Comparison of ENCODE assay signal across 1 cellular context in the genomic region with DNA sequence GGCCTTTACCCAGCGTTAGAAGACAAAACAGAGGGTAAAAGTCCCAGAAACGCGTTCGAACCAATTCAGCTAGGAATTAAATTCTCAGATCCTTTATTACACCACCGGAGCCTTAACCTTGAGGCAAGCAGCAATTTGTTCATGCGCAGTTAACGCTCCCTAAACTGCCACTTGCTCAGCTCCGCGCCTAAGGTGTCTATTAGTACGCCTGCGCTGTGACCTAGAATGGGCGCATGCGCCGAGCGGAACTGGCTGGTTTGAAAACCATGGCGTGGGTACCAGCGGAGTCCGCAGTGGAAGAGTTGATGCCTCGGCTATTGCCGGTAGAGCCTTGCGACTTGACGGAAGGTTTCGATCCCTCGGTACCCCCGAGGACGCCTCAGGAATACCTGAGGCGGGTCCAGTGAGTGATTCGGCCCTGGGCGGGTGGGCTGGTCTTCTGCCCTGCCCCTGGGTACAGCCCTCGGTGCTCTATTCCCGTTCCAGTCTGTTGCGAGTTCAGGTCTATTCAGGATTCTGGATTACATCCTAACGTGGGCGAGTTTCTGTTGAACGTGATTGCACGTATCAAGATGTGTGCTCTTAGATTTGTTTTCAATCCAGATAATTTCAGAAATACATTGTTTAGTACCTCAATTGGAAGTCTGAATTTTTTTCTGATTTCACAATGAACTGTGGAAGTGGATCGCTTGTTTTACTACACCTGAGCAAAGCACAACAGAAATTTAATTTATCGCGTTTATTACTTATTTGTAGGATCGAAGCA.
TF ChIP-seq lines count a peak whose summit lies in the region.

A gene with protein sequence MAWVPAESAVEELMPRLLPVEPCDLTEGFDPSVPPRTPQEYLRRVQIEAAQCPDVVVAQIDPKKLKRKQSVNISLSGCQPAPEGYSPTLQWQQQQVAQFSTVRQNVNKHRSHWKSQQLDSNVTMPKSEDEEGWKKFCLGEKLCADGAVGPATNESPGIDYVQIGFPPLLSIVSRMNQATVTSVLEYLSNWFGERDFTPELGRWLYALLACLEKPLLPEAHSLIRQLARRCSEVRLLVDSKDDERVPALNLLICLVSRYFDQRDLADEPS (plus strand): TSS at position 251 of the 766 bp plus-strand sequence. CDS start 16 bp downstream, at position 267.

TF ChIP-seq in GM12878, 131 proteins besides CTCF, POLR2A, EP300 and RAD21 (continued from another document):
- TF ChIP-seq, protein P1, sequence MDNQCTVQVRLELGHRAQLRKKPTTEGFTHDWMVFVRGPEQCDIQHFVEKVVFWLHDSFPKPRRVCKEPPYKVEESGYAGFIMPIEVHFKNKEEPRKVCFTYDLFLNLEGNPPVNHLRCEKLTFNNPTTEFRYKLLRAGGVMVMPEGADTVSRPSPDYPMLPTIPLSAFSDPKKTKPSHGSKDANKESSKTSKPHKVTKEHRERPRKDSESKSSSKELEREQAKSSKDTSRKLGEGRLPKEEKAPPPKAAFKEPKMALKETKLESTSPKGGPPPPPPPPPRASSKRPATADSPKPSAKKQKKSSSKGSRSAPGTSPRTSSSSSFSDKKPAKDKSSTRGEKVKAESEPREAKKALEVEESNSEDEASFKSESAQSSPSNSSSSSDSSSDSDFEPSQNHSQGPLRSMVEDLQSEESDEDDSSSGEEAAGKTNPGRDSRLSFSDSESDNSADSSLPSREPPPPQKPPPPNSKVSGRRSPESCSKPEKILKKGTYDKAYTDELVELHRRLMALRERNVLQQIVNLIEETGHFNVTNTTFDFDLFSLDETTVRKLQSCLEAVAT (IDR thresholded peaks at IDR 0.05) = 0 out of 2 replicates have a peak, but pooled peaks have one; percentile 23
- TF ChIP-seq, protein P2, sequence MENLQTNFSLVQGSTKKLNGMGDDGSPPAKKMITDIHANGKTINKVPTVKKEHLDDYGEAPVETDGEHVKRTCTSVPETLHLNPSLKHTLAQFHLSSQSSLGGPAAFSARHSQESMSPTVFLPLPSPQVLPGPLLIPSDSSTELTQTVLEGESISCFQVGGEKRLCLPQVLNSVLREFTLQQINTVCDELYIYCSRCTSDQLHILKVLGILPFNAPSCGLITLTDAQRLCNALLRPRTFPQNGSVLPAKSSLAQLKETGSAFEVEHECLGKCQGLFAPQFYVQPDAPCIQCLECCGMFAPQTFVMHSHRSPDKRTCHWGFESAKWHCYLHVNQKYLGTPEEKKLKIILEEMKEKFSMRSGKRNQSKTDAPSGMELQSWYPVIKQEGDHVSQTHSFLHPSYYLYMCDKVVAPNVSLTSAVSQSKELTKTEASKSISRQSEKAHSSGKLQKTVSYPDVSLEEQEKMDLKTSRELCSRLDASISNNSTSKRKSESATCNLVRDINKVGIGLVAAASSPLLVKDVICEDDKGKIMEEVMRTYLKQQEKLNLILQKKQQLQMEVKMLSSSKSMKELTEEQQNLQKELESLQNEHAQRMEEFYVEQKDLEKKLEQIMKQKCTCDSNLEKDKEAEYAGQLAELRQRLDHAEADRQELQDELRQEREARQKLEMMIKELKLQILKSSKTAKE (IDR thresholded peaks at IDR 0.05; ENCODE audit: low read depth, poor library complexity, severe bottlenecking) = no peak
- TF ChIP-seq ZBED1 (IDR thresholded peaks at IDR 0.05; ENCODE audit: borderline replicate concordance) = no peak
- TF ChIP-seq FOS (IDR thresholded peaks at IDR 0.05; ENCODE audit: borderline replicate concordance, extremely low read depth, insufficient read length) = no peak
- peak; percentile 44; the same call in 1 of the 2 replicates for TF ChIP-seq POLR2AphosphoS2 (IDR thresholded peaks at IDR 0.05; ENCODE audit: low read depth, low read length)
- TF ChIP-seq GABPA (IDR thresholded peaks at IDR 0.05; ENCODE audit: low read depth) = peak; percentile 67; the same call in 1 of the 2 replicates
- TF ChIP-seq RUNX3 (IDR thresholded peaks at IDR 0.05; ENCODE audit: low read length) = no peak
- TF ChIP-seq, protein P3, sequence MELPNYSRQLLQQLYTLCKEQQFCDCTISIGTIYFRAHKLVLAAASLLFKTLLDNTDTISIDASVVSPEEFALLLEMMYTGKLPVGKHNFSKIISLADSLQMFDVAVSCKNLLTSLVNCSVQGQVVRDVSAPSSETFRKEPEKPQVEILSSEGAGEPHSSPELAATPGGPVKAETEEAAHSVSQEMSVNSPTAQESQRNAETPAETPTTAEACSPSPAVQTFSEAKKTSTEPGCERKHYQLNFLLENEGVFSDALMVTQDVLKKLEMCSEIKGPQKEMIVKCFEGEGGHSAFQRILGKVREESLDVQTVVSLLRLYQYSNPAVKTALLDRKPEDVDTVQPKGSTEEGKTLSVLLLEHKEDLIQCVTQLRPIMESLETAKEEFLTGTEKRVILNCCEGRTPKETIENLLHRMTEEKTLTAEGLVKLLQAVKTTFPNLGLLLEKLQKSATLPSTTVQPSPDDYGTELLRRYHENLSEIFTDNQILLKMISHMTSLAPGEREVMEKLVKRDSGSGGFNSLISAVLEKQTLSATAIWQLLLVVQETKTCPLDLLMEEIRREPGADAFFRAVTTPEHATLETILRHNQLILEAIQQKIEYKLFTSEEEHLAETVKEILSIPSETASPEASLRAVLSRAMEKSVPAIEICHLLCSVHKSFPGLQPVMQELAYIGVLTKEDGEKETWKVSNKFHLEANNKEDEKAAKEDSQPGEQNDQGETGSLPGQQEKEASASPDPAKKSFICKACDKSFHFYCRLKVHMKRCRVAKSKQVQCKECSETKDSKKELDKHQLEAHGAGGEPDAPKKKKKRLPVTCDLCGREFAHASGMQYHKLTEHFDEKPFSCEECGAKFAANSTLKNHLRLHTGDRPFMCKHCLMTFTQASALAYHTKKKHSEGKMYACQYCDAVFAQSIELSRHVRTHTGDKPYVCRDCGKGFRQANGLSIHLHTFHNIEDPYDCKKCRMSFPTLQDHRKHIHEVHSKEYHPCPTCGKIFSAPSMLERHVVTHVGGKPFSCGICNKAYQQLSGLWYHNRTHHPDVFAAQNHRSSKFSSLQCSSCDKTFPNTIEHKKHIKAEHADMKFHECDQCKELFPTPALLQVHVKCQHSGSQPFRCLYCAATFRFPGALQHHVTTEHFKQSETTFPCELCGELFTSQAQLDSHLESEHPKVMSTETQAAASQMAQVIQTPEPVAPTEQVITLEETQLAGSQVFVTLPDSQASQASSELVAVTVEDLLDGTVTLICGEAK (IDR thresholded peaks at IDR 0.05; ENCODE audit: borderline replicate concordance) = peak; percentile 82; the same call in 1 of the 2 replicates
- TF ChIP-seq SREBF1 (IDR thresholded peaks at IDR 0.05; ENCODE audit: low read length) = no peak
- TF ChIP-seq MXI1 (IDR thresholded peaks at IDR 0.05; ENCODE audit: low read depth, low read length) = peak; percentile 50; the same call in 1 of the 2 replicates
- TF ChIP-seq, protein P4, sequence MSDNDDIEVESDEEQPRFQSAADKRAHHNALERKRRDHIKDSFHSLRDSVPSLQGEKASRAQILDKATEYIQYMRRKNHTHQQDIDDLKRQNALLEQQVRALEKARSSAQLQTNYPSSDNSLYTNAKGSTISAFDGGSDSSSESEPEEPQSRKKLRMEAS (IDR thresholded peaks at IDR 0.05; ENCODE audit: low read depth, low read length) = peak; percentile 66
- TF ChIP-seq KAT2A (conservative IDR thresholded peaks at IDR 0.05; ENCODE audit: control insufficient read depth, low read depth, low read length) = no peak
- TF ChIP-seq RCOR1 (conservative IDR thresholded peaks at IDR 0.05; ENCODE audit: low read depth, low read length) = no peak
- TF ChIP-seq ZNF384 (IDR thresholded peaks at IDR 0.05; ENCODE audit: borderline replicate concordance, low read depth, low read length) = no peak
- no peak for TF ChIP-seq SRF (IDR thresholded peaks at IDR 0.05; ENCODE audit: low read depth in 2 of 2, low read length in 2 of 2)
- TF ChIP-seq GATAD2B (conservative IDR thresholded peaks at IDR 0.05; ENCODE audit: low read depth) = no peak
- TF ChIP-seq RBBP5 (conservative IDR thresholded peaks at IDR 0.05) = no peak
